10 cellular contexts compared by ENCODE assay signal in genomic region chr17:44971776-44972483, GRCh38. TPM values are rescaled to one million over a fixed set of nuclear protein-coding genes. Genes with fewer than 3 reads are reported as not detected.
DNase-seq lines count a peak whose midpoint lies in the region; ATAC-seq and TF ChIP-seq lines count a peak whose summit lies in the region.
"Had no signal": no experiment of that assay in that cellular context is flagged by ENCODE, and none has a peak within 500 bp of the region (broad histone marks: within the 10 kb centered on the region; RNA-seq: fewer than 3 reads in every experiment).

No MANE protein-coding gene starts in this region.

- peak; percentile 80 for DNase-seq in H7
- DNase-seq in activated CD4-positive, alpha-beta T cell treated with anti-CD3 and anti-CD28 coated beads, Interleukin-2, amount 10 ng/mL, durations not matched to agents 24 days and 14 days, result peak; percentile 75
- peak; percentile 72 for DNase-seq in epithelial cell of prostate (ENCODE audit: low read depth, low spot score)
- DNase-seq in stimulated activated CD4-positive, alpha-beta T cell treated with anti-CD3 and anti-CD28 coated beads, TNF-alpha, amount 100 ng/mL, for 24 hours (ENCODE audit: low read depth in 3 of 3), result peak; percentile 28 to 68 (median 33)
- DNase-seq in left lung, result no peak
- DNase-seq in HuH-7.5 (ENCODE audit: low spot score), result no peak

- H3K27me3 Mint-ChIP-seq in activated CD4-positive, alpha-beta T cell treated with anti-CD3 and anti-CD28 coated beads, Interleukin-2, amount 10 ng/mL, durations not matched to agents 24 days and 14 days, result peaks cover 57% of the 10 kb centered on the region

- H3K4me3 ChIP-seq in H7 (ENCODE audit: insufficient read depth, low read depth, low read length), result peak overlapping the region; percentile 25
- no peak overlapping the region for H3K4me3 ChIP-seq in left lung
- H3K4me3 ChIP-seq: skin epidermis had no signal

- peaks cover 28% of the 10 kb centered on the region for H3K4me1 Mint-ChIP-seq in activated CD4-positive, alpha-beta T cell treated with anti-CD3 and anti-CD28 coated beads, Interleukin-2, amount 10 ng/mL, durations not matched to agents 24 days and 14 days

- peak overlapping the region; percentile 67 for H3K27ac Mint-ChIP-seq in activated CD4-positive, alpha-beta T cell treated with anti-CD3 and anti-CD28 coated beads, Interleukin-2, amount 10 ng/mL, durations not matched to agents 24 days and 14 days

- H3K36me3 ChIP-seq in H7 (replicated peaks; ENCODE audit: control insufficient read depth, insufficient read depth, low read length) (no peaks in the 10 kb centered on the region), left lung (no peaks in the 10 kb centered on the region)

- H3K27ac ChIP-seq in epithelial cell of prostate (peak overlapping the region; percentile 2), left lung (no peak overlapping the region)

- H3K4me3 Mint-ChIP-seq in activated CD4-positive, alpha-beta T cell treated with anti-CD3 and anti-CD28 coated beads, Interleukin-2, amount 10 ng/mL, durations not matched to agents 24 days and 14 days, result peak overlapping the region; percentile 34

- H3K9me3 ChIP-seq in left lung, result no peaks in the 10 kb centered on the region

- peaks cover 17 to 30% of the 10 kb centered on the region in 2 donors for H3K4me1 ChIP-seq in left lung

- ATAC-seq in GM19328 (IDR thresholded peaks at IDR 0.05; ENCODE audit: unreplicated experiment), result no peak
- ATAC-seq in left lung, result no peak
- ATAC-seq in HG03135 (IDR thresholded peaks at IDR 0.05; ENCODE audit: unreplicated experiment), result no peak

- H3K27me3 ChIP-seq in H7 (ENCODE audit: control insufficient read depth, insufficient read depth, low read length) (peaks cover 37% of the 10 kb centered on the region), left lung (peaks cover 30 to 91% of the 10 kb centered on the region in 2 donors)

- intact Hi-C loops in activated CD4-positive, alpha-beta T cell treated with anti-CD3 and anti-CD28 coated beads, Interleukin-2, amount 10 ng/mL, durations not matched to agents 24 days and 14 days (cut with micrococcal nuclease), result loop anchor here (1.0 kb wide), 2 partner anchors 25 to 47 kb away; partner anchors contain the start of gene KIF18B
- intact Hi-C loops in left lung (cut with DNase I), result no loop called here

- no peak for TF ChIP-seq CTCF in left lung (IDR thresholded peaks at IDR 0.05)

- H3K9me3 Mint-ChIP-seq in activated CD4-positive, alpha-beta T cell treated with anti-CD3 and anti-CD28 coated beads, Interleukin-2, amount 10 ng/mL, durations not matched to agents 24 days and 14 days, result no peaks in the 10 kb centered on the region

- H3K36me3 Mint-ChIP-seq in activated CD4-positive, alpha-beta T cell treated with anti-CD3 and anti-CD28 coated beads, Interleukin-2, amount 10 ng/mL, durations not matched to agents 24 days and 14 days (ENCODE audit: low read depth), result no peaks in the 10 kb centered on the region

RNA-seq across cellular contexts. Expression of gene C1QL1, which starts 3.8 kb away (rescaled TPM):
- 12.7 and 17.3 TPM in 2 replicates for total RNA-seq in H7 (2014; rRNA removed; shearing (Covaris generic))
- total RNA-seq in activated CD4-positive, alpha-beta T cell treated with anti-CD3 and anti-CD28 coated beads, Interleukin-2, amount 10 ng/mL, durations not matched to agents 24 days and 14 days, result 0.21 and 0.42 TPM in 2 replicates
- under 1 TPM in 1 of 2 donors, not detected in 1; 0.70 TPM for total RNA-seq in left lung
- total RNA-seq: OCI-LY7 had no signal

RNA-seq across cellular contexts. Expression of gene KIF18B, which starts 24.4 kb away (rescaled TPM):
- total RNA-seq in H7 (2014; rRNA removed; shearing (Covaris generic)), result 17.9 and 20.4 TPM in 2 replicates
- total RNA-seq in activated CD4-positive, alpha-beta T cell treated with anti-CD3 and anti-CD28 coated beads, Interleukin-2, amount 10 ng/mL, durations not matched to agents 24 days and 14 days, result 42.1 and 42.7 TPM in 2 replicates
- 1 to 10 TPM; 2.9 to 6.0 TPM for total RNA-seq in left lung

RNA-seq across cellular contexts. Expression of gene GFAP, which starts 56.6 kb away (rescaled TPM):
- 0.10 and 0.85 TPM in 2 replicates for total RNA-seq in H7 (2014; rRNA removed; shearing (Covaris generic))
- not detected in 2 replicates for total RNA-seq in activated CD4-positive, alpha-beta T cell treated with anti-CD3 and anti-CD28 coated beads, Interleukin-2, amount 10 ng/mL, durations not matched to agents 24 days and 14 days
- under 1 TPM in 1 of 2 donors, not detected in 1; 0.15 TPM for total RNA-seq in left lung
- total RNA-seq: OCI-LY7 had no signal

Comparison
In these comparisons a context has a peak if more than half of its experiments do, and no peak if none do; other contexts are left out.
1. DNase-seq: peak in H7 (single experiment), activated CD4-positive, alpha-beta T cell treated with anti-CD3 and anti-CD28 coated beads, Interleukin-2, amount 10 ng/mL, durations not matched to agents 24 days and 14 days (single experiment), epithelial cell of prostate (single experiment) and stimulated activated CD4-positive, alpha-beta T cell treated with anti-CD3 and anti-CD28 coated beads, TNF-alpha, amount 100 ng/mL, for 24 hours (3 of 3); none in left lung (0 of 2) and HuH-7.5 (single experiment).